ENCODE assay signal across 13 cellular contexts in the genomic region with DNA sequence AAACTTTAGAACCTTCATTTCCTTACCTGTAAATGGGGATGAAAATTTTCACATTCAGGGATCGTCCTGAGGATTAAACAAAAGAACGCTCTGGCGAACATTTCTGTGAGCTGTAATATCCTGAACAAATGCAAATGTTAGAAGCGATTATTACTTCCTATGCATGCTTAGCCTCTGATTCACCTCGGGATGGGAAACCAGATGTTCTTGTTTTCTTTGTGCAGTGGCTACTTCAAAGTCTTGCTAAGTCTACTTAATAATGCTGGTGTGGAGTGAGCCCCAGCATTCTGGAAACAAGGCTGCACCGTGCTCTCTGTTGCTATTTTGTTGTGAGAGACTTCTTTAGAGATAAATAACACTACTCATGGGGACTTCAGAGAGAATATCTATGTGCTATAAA.
A peak's percentile ranks its signal among the peaks of the same experiment; 100 is the strongest.
DNase-seq lines count a peak whose midpoint lies in the region; ATAC-seq and TF ChIP-seq lines count a peak whose summit lies in the region.
"Had no signal": no experiment of that assay in that cellular context is flagged by ENCODE, and none has a peak within 500 bp of the region (broad histone marks: within the 10 kb centered on the region; RNA-seq: fewer than 3 reads in every experiment).

No MANE protein-coding gene starts in this region.

- peak; percentile 83 for ATAC-seq in IMR-90 (ENCODE audit: low read depth)
- ATAC-seq in HG03571 (IDR thresholded peaks at IDR 0.05; ENCODE audit: unreplicated experiment) = no peak
- ATAC-seq in GM21423 (IDR thresholded peaks at IDR 0.05; ENCODE audit: unreplicated experiment) = no peak

- peak overlapping the region; percentile 27; the same call in 1 of the 2 replicates for H2BK20ac ChIP-seq in IMR-90 (ENCODE audit: low read depth, low read length)

- no peak overlapping the region for H4K91ac ChIP-seq in IMR-90 (ENCODE audit: insufficient read depth, low read depth, low read length)

- peak overlapping the region; percentile 16; the same call in 1 of the 2 replicates for H2BK120ac ChIP-seq in IMR-90 (ENCODE audit: low read depth, low read length)

- H3K4ac ChIP-seq in IMR-90 (ENCODE audit: low read depth, low read length) = no peak overlapping the region; the same call in 1 of the 2 replicates

- TF ChIP-seq CTCF in IMR-90 (conservative IDR thresholded peaks at IDR 0.05; ENCODE audit: low read depth, low read length) (no peak), kidney epithelial cell (IDR thresholded peaks at IDR 0.05; ENCODE audit: insufficient read depth, low read length, poor library complexity, severe bottlenecking) (no peak), tibial nerve (IDR thresholded peaks at IDR 0.05) (no peak), spleen (IDR thresholded peaks at IDR 0.05 in 8 of 11, conservative IDR thresholded peaks at IDR 0.05 in 3 of 11) (no peak)

- no peak overlapping the region for H2AK9ac ChIP-seq in IMR-90 (replicated peaks; ENCODE audit: low read depth, low read length, poor library complexity)

- WGBS in IMR-90 (ENCODE audit: extremely low coverage in 2 of 2, insufficient read length in 1 of 2), 2 experiments = no CpG with 5 or more reads among the region's 6 CpGs
- 50 to 59% methylated on average over 6 of the region's 6 CpGs for WGBS in tibial nerve, 2 donors
- WGBS in spleen, 5 donors = 62 to 70% (median 69%) methylated on average over 6 of the region's 6 CpGs

- H4K5ac ChIP-seq in IMR-90 (ENCODE audit: low read depth, low read length) = no peak overlapping the region

- no peak for TF ChIP-seq RAD21 in IMR-90 (IDR thresholded peaks at IDR 0.05; ENCODE audit: low read length)

- intact Hi-C loops in IMR-90 (cut with micrococcal nuclease) = loop anchor here (5.0 kb wide), 1 partner anchor 61 kb away; no protein-coding TSS in a partner anchor
- intact Hi-C loops in spleen (cut with DNase I; ENCODE audit: low total_unique reads) = no loop called here

- 0 out of 3 replicates have a peak overlapping the region, but pooled peaks have one; percentile 61 for H2BK15ac ChIP-seq in IMR-90 (ENCODE audit: low read depth, low read length)

- no peaks in the 10 kb centered on the region for H4K20me1 ChIP-seq in IMR-90 (ENCODE audit: insufficient read depth, low read length)

- TF ChIP-seq EP300 in tibial nerve (IDR thresholded peaks at IDR 0.05) = peak in 1 of 2 donors; percentile 46

- 0 out of 2 replicates have a peak, but pooled peaks cover under 1% of the 10 kb centered on the region for H3K9me1 ChIP-seq in IMR-90 (ENCODE audit: insufficient read depth, low read length)

- H4K8ac ChIP-seq in IMR-90 (ENCODE audit: low read depth in 2 of 2, low read length in 2 of 2) = no peak overlapping the region

- 0 out of 2 replicates have a peak overlapping the region, but pooled peaks have one; percentile 10 for H3K18ac ChIP-seq in IMR-90 (ENCODE audit: low read depth, low read length)

- H3K79me1 ChIP-seq in IMR-90 (ENCODE audit: low read depth in 1 of 2, low read length in 2 of 2) = no peaks in the 10 kb centered on the region

- H3K27ac ChIP-seq in IMR-90 (ENCODE audit: insufficient read depth, low read length) = no peak overlapping the region
- peak overlapping the region in 2 of 4 donors; percentile 21 to 75 for H3K27ac ChIP-seq in tibial nerve
- peak overlapping the region in 2 of 8 donors; percentile 6 to 94 for H3K27ac ChIP-seq in spleen
- H3K27ac ChIP-seq: A549, thoracic aorta had no signal

- dilution Hi-C loops in IMR-90 (cut with HindIII; ENCODE audit: low sequenced_read_pairs, unreplicated experiment) = no loop called here

- no peak overlapping the region for H2BK5ac ChIP-seq in IMR-90 (ENCODE audit: low read depth, low read length, poor library complexity, severe bottlenecking)

- no peak overlapping the region for H3K56ac ChIP-seq in IMR-90 (ENCODE audit: extremely low read depth, insufficient read depth, low read length)

- no TSS peak for BruUV-seq in IMR-90 (replicated peaks; lab: Mats Ljungman, UMichigan)

- POLR2A ChIA-PET in IMR-90 (lab: Charles Lee; ENCODE audit: unreplicated experiment) = interaction anchor here (0.7 kb wide), 1 partner anchor 67 kb away, joined by 3 read pairs; no protein-coding TSS in a partner anchor

- peak overlapping the region; percentile 21; the same call in 1 of the 2 replicates for H3K4me2 ChIP-seq in IMR-90 (ENCODE audit: low read depth, low read length)
- H3K4me2 ChIP-seq: A549 had no signal

- H3K23ac ChIP-seq in IMR-90 (ENCODE audit: low read depth, low read length) = no peak overlapping the region

- H3K27me3 ChIP-seq in IMR-90 (ENCODE audit: control insufficient read depth, insufficient read depth, low read length) (peaks cover 5% of the 10 kb centered on the region), kidney epithelial cell (ENCODE audit: control insufficient read depth, insufficient read depth, low read length) (no peaks in the 10 kb centered on the region), tibial nerve (no peaks in the 10 kb centered on the region), spleen (replicated peaks in 1 of 7) (no peaks in the 10 kb centered on the region)

- TF ChIP-seq POLR2A in IMR-90 (IDR thresholded peaks at IDR 0.05; ENCODE audit: low read depth, low read length) = no peak
- TF ChIP-seq POLR2A in tibial nerve (IDR thresholded peaks at IDR 0.05) = no peak
- no peak for TF ChIP-seq POLR2A in spleen (IDR thresholded peaks at IDR 0.05)

- DNase-seq in A172 (ENCODE audit: low spot score) = peak; percentile 66
- DNase-seq in IMR-90 = peak; percentile 88
- DNase-seq in brain pericyte (ENCODE audit: low read depth, low spot score) = peak; percentile 33
- peak; percentile 80 for DNase-seq in kidney epithelial cell (ENCODE audit: low read depth)
- no peak for DNase-seq in tibial nerve (ENCODE audit: low spot score in 2 of 2)
- DNase-seq in spleen = no peak
- DNase-seq: activated CD4-positive, CD25-positive, alpha-beta regulatory T cell; activated naive CD4-positive, alpha-beta T cell treated with anti-CD3 and anti-CD28 coated beads, Interleukin-2, amount 10 ng/mL, durations not matched to agents 7 days and 5 days; stimulated activated CD4-positive, alpha-beta T cell treated with anti-CD3 and anti-CD28 coated beads, Interleukin-4, amount 100 ng/mL, for 1 hour had no signal

- H3K9me3 ChIP-seq in IMR-90 (ENCODE audit: control insufficient read depth, insufficient read depth, low read length) (no peaks in the 10 kb centered on the region), tibial nerve (no peaks in the 10 kb centered on the region), spleen (no peaks in the 10 kb centered on the region)
- H3K9me3 ChIP-seq: A549, thoracic aorta had no signal

- in situ Hi-C loops in IMR-90 (cut with MboI; ENCODE audit: low sequenced_read_pairs) = no loop called here

- CTCF ChIA-PET in IMR-90 (lab: Yijun Ruan, JAX) = no interaction called here

- H3K14ac ChIP-seq in IMR-90 (replicated peaks; ENCODE audit: low read depth, low read length) = no peak overlapping the region

- H3K9ac ChIP-seq in IMR-90 (ENCODE audit: low read depth, low read length) = no peak overlapping the region

- H3K36me3 ChIP-seq in IMR-90 (ENCODE audit: control insufficient read depth, insufficient read depth, low read length) = no peaks in the 10 kb centered on the region
- no peaks in the 10 kb centered on the region for H3K36me3 ChIP-seq in kidney epithelial cell (ENCODE audit: control insufficient read depth, insufficient read depth, low read length)
- no peaks in the 10 kb centered on the region for H3K36me3 ChIP-seq in tibial nerve
- H3K36me3 ChIP-seq in spleen = no peaks in the 10 kb centered on the region
- H3K36me3 ChIP-seq: thoracic aorta had no signal

- peaks cover 2% of the 10 kb centered on the region; the same call in 1 of the 2 replicates for H3K4me1 ChIP-seq in IMR-90 (ENCODE audit: control insufficient read depth, insufficient read depth, low read length)
- peaks cover 0 to 28% (median 17%) of the 10 kb centered on the region in 4 donors for H3K4me1 ChIP-seq in tibial nerve
- H3K4me1 ChIP-seq in spleen = peaks cover 9 to 68% (median 38%) of the 10 kb centered on the region in 6 donors

- no peak overlapping the region for H2AK5ac ChIP-seq in IMR-90 (ENCODE audit: low read depth, low read length)

- H3K4me3 ChIP-seq in IMR-90 (ENCODE audit: insufficient read depth, low read depth, low read length) = no peak overlapping the region
- no peak overlapping the region for H3K4me3 ChIP-seq in kidney epithelial cell (ENCODE audit: low read depth, low read length)
- no peak overlapping the region for H3K4me3 ChIP-seq in tibial nerve
- no peak overlapping the region for H3K4me3 ChIP-seq in spleen
- H3K4me3 ChIP-seq: A549, thoracic aorta had no signal

- no peak overlapping the region for H2AFZ ChIP-seq in IMR-90 (replicated peaks; ENCODE audit: low read length, poor library complexity)

TF ChIP-seq in IMR-90, 13 proteins besides CTCF, POLR2A, EP300 and RAD21 (continues in another document):
- TF ChIP-seq MXI1 (IDR thresholded peaks at IDR 0.05; ENCODE audit: borderline replicate concordance, low read depth, low read length) = no peak
- TF ChIP-seq, protein P1, sequence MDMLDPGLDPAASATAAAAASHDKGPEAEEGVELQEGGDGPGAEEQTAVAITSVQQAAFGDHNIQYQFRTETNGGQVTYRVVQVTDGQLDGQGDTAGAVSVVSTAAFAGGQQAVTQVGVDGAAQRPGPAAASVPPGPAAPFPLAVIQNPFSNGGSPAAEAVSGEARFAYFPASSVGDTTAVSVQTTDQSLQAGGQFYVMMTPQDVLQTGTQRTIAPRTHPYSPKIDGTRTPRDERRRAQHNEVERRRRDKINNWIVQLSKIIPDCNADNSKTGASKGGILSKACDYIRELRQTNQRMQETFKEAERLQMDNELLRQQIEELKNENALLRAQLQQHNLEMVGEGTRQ (IDR thresholded peaks at IDR 0.05; ENCODE audit: low read depth, low read length) = no peak
- TF ChIP-seq, protein P2, sequence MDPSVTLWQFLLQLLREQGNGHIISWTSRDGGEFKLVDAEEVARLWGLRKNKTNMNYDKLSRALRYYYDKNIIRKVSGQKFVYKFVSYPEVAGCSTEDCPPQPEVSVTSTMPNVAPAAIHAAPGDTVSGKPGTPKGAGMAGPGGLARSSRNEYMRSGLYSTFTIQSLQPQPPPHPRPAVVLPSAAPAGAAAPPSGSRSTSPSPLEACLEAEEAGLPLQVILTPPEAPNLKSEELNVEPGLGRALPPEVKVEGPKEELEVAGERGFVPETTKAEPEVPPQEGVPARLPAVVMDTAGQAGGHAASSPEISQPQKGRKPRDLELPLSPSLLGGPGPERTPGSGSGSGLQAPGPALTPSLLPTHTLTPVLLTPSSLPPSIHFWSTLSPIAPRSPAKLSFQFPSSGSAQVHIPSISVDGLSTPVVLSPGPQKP (IDR thresholded peaks at IDR 0.05; ENCODE audit: borderline replicate concordance, low read depth, low read length) = no peak
- no peak for TF ChIP-seq RCOR1 (IDR thresholded peaks at IDR 0.05; ENCODE audit: insufficient replicate concordance, low read length)
- no peak for TF ChIP-seq SMC3 (IDR thresholded peaks at IDR 0.05; ENCODE audit: low read depth, low read length)
- no peak for TF ChIP-seq CHD1 (IDR thresholded peaks at IDR 0.05; ENCODE audit: low read depth, low read length)
- TF ChIP-seq BHLHE40 (IDR thresholded peaks at IDR 0.05; ENCODE audit: low read depth, low read length) = no peak
- TF ChIP-seq RFX5 (IDR thresholded peaks at IDR 0.05; ENCODE audit: low read depth, low read length) = no peak
- no peak for TF ChIP-seq MAFK (IDR thresholded peaks at IDR 0.05; ENCODE audit: low read depth, low read length)
- no peak for TF ChIP-seq FOS (IDR thresholded peaks at IDR 0.05; ENCODE audit: low read depth, low read length)

Comparison
In these comparisons a context has a peak if more than half of its experiments do, and no peak if none do; other contexts are left out.
1. DNase-seq: peak in A172 (single experiment), IMR-90 (single experiment), brain pericyte (single experiment) and kidney epithelial cell (single experiment); none in tibial nerve (0 of 2) and spleen (single experiment).